1 cellular context compared by ENCODE assay signal in the genomic region with DNA sequence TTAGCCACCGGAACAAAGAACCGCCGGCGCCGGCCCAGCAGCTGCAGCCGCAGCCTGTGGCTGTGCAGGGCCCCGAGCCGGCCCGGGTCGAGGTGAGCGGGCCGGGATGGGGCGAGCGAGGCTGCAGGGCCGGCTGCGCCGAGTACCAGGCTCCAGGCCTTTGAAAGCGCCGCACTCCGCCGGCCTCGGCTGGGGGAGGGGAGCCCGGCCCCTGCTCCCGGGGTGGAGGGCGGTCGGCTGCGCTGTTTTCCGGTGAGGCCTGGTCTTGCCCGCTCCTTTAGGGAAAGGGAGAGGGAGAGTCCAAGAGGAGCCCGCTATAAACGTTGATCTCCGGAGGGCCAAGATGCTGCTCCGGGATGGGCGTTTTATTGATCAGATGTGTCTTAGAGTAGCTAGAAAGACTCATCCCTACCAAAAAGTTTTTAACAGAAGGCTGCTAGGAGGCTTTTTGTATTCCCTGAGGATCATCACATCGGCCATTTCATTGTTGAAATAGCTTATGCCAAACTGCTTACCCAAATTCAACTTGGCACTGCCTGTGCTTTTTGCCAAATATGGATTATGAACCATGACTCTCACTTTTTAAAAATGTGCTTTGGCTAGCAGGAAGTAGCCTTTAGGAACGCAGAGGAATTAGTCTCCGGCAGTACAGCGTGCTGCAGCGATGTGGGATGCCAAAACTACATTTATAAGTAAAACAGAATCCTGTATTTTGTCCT.
A peak's percentile ranks its signal among the peaks of the same experiment; 100 is the strongest.
TF ChIP-seq lines count a peak whose summit lies in the region.

No MANE protein-coding gene starts in this region.

TF ChIP-seq in GM12878, 131 proteins besides CTCF, POLR2A, EP300 and RAD21:
- TF ChIP-seq NR2C2 (IDR thresholded peaks at IDR 0.05; ENCODE audit: borderline replicate concordance, control insufficient read depth, insufficient read length, low read depth) (no peak), KLF5 (IDR thresholded peaks at IDR 0.05; ENCODE audit: partially characterized antibody) (no peak), GATAD2B (conservative IDR thresholded peaks at IDR 0.05; ENCODE audit: low read depth) (0 out of 2 replicates have a peak, but pooled peaks have one; percentile 74), EGR1 (IDR thresholded peaks at IDR 0.05; ENCODE audit: borderline replicate concordance in 1 of 2, low read depth in 2 of 2, low read length in 2 of 2) (no peak), RCOR1 (conservative IDR thresholded peaks at IDR 0.05; ENCODE audit: low read depth, low read length) (0 out of 2 replicates have a peak, but pooled peaks have one; percentile 64), IKZF1 (conservative IDR thresholded peaks at IDR 0.05) (0 out of 2 replicates have a peak, but pooled peaks have one; percentile 4), SRF (IDR thresholded peaks at IDR 0.05; ENCODE audit: low read depth in 2 of 2, low read length in 2 of 2) (0 out of 4 replicates have a peak, but pooled peaks of 1 of the 2 experiments have one; percentile 21), BCL11A (IDR thresholded peaks at IDR 0.05; ENCODE audit: low read depth, low read length) (no peak), MEF2B (IDR thresholded peaks at IDR 0.05; ENCODE audit: partially characterized antibody, poor library complexity, severe bottlenecking) (no peak), NR2F1 (conservative IDR thresholded peaks at IDR 0.05) (0 out of 2 replicates have a peak, but pooled peaks have one; percentile 5), MXI1 (IDR thresholded peaks at IDR 0.05; ENCODE audit: low read depth, low read length) (peak; percentile 22; the same call in 1 of the 2 replicates), WRNIP1 (IDR thresholded peaks at IDR 0.05; ENCODE audit: borderline replicate concordance, low read depth, low read length) (0 out of 2 replicates have a peak, but pooled peaks have one; percentile 22), EED (IDR thresholded peaks at IDR 0.05; ENCODE audit: low read depth) (peak; percentile 47; the same call in 1 of the 2 replicates), POLR2AphosphoS5 (IDR thresholded peaks at IDR 0.05; ENCODE audit: low read length) (no peak), HDAC2 (IDR thresholded peaks at IDR 0.05) (no peak), GABPA (IDR thresholded peaks at IDR 0.05; ENCODE audit: low read depth) (0 out of 2 replicates have a peak, but pooled peaks have one; percentile 1), MYB (IDR thresholded peaks at IDR 0.05; ENCODE audit: borderline replicate concordance, low read depth, low read length) (no peak), CHD2 (IDR thresholded peaks at IDR 0.05; ENCODE audit: borderline replicate concordance, low read depth, low read length) (0 out of 2 replicates have a peak, but pooled peaks have one; percentile 37)
- TF ChIP-seq, protein P1, sequence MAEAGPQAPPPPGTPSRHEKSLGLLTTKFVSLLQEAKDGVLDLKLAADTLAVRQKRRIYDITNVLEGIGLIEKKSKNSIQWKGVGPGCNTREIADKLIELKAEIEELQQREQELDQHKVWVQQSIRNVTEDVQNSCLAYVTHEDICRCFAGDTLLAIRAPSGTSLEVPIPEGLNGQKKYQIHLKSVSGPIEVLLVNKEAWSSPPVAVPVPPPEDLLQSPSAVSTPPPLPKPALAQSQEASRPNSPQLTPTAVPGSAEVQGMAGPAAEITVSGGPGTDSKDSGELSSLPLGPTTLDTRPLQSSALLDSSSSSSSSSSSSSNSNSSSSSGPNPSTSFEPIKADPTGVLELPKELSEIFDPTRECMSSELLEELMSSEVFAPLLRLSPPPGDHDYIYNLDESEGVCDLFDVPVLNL (IDR thresholded peaks at IDR 0.05; ENCODE audit: low read depth, low read length): no peak
- TF ChIP-seq, protein P2, sequence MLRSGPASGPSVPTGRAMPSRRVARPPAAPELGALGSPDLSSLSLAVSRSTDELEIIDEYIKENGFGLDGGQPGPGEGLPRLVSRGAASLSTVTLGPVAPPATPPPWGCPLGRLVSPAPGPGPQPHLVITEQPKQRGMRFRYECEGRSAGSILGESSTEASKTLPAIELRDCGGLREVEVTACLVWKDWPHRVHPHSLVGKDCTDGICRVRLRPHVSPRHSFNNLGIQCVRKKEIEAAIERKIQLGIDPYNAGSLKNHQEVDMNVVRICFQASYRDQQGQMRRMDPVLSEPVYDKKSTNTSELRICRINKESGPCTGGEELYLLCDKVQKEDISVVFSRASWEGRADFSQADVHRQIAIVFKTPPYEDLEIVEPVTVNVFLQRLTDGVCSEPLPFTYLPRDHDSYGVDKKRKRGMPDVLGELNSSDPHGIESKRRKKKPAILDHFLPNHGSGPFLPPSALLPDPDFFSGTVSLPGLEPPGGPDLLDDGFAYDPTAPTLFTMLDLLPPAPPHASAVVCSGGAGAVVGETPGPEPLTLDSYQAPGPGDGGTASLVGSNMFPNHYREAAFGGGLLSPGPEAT (IDR thresholded peaks at IDR 0.05; ENCODE audit: low read depth): 0 out of 2 replicates have a peak, but pooled peaks have one; percentile 27
- TF ChIP-seq, protein P3, sequence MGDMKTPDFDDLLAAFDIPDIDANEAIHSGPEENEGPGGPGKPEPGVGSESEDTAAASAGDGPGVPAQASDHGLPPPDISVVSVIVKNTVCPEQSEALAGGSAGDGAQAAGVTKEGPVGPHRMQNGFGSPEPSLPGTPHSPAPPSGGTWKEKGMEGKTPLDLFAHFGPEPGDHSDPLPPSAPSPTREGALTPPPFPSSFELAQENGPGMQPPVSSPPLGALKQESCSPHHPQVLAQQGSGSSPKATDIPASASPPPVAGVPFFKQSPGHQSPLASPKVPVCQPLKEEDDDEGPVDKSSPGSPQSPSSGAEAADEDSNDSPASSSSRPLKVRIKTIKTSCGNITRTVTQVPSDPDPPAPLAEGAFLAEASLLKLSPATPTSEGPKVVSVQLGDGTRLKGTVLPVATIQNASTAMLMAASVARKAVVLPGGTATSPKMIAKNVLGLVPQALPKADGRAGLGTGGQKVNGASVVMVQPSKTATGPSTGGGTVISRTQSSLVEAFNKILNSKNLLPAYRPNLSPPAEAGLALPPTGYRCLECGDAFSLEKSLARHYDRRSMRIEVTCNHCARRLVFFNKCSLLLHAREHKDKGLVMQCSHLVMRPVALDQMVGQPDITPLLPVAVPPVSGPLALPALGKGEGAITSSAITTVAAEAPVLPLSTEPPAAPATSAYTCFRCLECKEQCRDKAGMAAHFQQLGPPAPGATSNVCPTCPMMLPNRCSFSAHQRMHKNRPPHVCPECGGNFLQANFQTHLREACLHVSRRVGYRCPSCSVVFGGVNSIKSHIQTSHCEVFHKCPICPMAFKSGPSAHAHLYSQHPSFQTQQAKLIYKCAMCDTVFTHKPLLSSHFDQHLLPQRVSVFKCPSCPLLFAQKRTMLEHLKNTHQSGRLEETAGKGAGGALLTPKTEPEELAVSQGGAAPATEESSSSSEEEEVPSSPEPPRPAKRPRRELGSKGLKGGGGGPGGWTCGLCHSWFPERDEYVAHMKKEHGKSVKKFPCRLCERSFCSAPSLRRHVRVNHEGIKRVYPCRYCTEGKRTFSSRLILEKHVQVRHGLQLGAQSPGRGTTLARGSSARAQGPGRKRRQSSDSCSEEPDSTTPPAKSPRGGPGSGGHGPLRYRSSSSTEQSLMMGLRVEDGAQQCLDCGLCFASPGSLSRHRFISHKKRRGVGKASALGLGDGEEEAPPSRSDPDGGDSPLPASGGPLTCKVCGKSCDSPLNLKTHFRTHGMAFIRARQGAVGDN (IDR thresholded peaks at IDR 0.05): 0 out of 2 replicates have a peak, but pooled peaks have one; percentile 3
TF ChIP-seq in GM12878: peak in this region for 12.
